In the genomic region with DNA sequence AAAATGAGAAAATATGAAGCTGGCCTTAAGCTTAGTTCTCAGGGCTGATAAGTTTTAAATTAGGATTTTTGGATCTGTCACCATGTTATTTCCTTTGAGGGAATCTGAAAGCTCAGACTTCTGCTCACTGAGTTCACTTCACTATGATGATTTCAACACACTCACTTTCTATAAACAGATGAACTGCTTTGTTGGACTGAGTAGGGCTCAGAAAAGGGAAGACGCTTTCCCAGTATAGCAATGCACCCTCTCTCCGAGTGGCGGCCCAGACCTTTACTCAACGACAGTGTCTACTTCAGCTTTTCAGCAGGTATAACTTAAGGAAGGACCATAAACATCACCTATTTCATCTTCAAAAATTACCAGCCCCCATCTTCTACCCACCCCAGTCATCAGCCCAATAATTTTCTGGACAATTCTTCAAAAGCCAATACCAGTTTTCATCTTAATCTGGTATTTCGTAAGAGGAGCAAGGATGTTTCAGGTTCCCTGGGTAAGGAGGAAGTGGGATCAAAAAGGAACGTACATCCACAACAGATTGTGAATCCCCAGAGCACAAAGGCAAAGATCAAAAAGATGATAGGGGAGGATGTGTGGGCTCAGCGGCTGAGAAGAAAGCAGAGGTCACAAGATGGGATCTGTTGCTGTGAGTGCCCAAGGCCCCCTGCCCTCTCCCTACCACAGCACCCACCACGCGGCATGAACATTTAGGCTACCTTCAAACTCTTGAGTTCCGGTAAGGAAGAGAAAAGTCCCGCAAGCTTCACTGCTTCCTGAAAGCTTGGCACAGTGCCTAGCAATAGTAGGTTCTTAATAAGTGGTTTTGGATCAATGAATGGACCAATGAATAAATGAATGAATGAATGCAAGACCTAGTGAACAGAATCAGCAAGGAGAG, we compare ENCODE assay signal across 7 cellular contexts. TPM values are rescaled to one million over a fixed set of nuclear protein-coding genes. Genes with fewer than 3 reads are reported as not detected.
A peak's percentile ranks its signal among the peaks of the same experiment; 100 is the strongest.
DNase-seq lines count a peak whose midpoint lies in the region; ATAC-seq lines count a peak whose summit lies in the region.

No MANE protein-coding gene starts in this region.

- H3K36me3 Mint-ChIP-seq in activated CD4-positive, alpha-beta T cell treated with anti-CD3 and anti-CD28 coated beads, Interleukin-2, amount 10 ng/mL, durations not matched to agents 24 days and 14 days (ENCODE audit: low read depth) = peaks cover 57% of the 10 kb centered on the region

- peaks cover 2% of the 10 kb centered on the region for H3K9me3 Mint-ChIP-seq in activated CD4-positive, alpha-beta T cell treated with anti-CD3 and anti-CD28 coated beads, Interleukin-2, amount 10 ng/mL, durations not matched to agents 24 days and 14 days

- H3K27ac Mint-ChIP-seq in activated CD4-positive, alpha-beta T cell treated with anti-CD3 and anti-CD28 coated beads, Interleukin-2, amount 10 ng/mL, durations not matched to agents 24 days and 14 days = peak overlapping the region; percentile 92

- peak overlapping the region; percentile 19 for H3K27ac ChIP-seq in substantia nigra (ENCODE audit: low read depth, low read length, poor library complexity, severe bottlenecking)

- peak overlapping the region; percentile 83 for H3K4me3 Mint-ChIP-seq in activated CD4-positive, alpha-beta T cell treated with anti-CD3 and anti-CD28 coated beads, Interleukin-2, amount 10 ng/mL, durations not matched to agents 24 days and 14 days

- H3K27me3 Mint-ChIP-seq in activated CD4-positive, alpha-beta T cell treated with anti-CD3 and anti-CD28 coated beads, Interleukin-2, amount 10 ng/mL, durations not matched to agents 24 days and 14 days = no peaks in the 10 kb centered on the region

- intact Hi-C loops in activated CD4-positive, alpha-beta T cell treated with anti-CD3 and anti-CD28 coated beads, Interleukin-2, amount 10 ng/mL, durations not matched to agents 24 days and 14 days (cut with micrococcal nuclease) = loop anchor here (5.0 kb wide), 2 partner anchors 41 to 626 kb away; partner anchors contain the start of gene LPIN2
- intact Hi-C loops in left ventricle myocardium superior (cut with micrococcal nuclease) = no loop called here

- ATAC-seq in HG03139 (IDR thresholded peaks at IDR 0.05; ENCODE audit: unreplicated experiment) (peak; percentile 42), left ventricle myocardium superior (peak; percentile 63)

- peak; percentile 85 for DNase-seq in activated CD4-positive, alpha-beta T cell treated with anti-CD3 and anti-CD28 coated beads, Interleukin-2, amount 10 ng/mL, durations not matched to agents 24 days and 14 days
- no peak for DNase-seq in left ventricle myocardium superior
- DNase-seq in substantia nigra (lab: John Stamatoyannopoulos, UW) = peak in 4 of 49 donors; percentile 10 to 24 (median 13)
- no peak for DNase-seq in NCI-H1930 (lab: John Stamatoyannopoulos, UW)
- no peak for DNase-seq in amniotic stem cell (lab: John Stamatoyannopoulos, UW)
- DNase-seq in AG08396 (ENCODE audit: low spot score) = no peak

- H3K4me1 Mint-ChIP-seq in activated CD4-positive, alpha-beta T cell treated with anti-CD3 and anti-CD28 coated beads, Interleukin-2, amount 10 ng/mL, durations not matched to agents 24 days and 14 days = peaks cover 80% of the 10 kb centered on the region

RNA-seq across cellular contexts. Expression of gene LPIN2, which starts 41.9 kb away (rescaled TPM):
- total RNA-seq in activated CD4-positive, alpha-beta T cell treated with anti-CD3 and anti-CD28 coated beads, Interleukin-2, amount 10 ng/mL, durations not matched to agents 24 days and 14 days = 111 and 118 TPM in 2 replicates
- 10.6 TPM for total RNA-seq in left ventricle myocardium superior
